Comparison of ENCODE assay signal across 6 cellular contexts in the genomic region with DNA sequence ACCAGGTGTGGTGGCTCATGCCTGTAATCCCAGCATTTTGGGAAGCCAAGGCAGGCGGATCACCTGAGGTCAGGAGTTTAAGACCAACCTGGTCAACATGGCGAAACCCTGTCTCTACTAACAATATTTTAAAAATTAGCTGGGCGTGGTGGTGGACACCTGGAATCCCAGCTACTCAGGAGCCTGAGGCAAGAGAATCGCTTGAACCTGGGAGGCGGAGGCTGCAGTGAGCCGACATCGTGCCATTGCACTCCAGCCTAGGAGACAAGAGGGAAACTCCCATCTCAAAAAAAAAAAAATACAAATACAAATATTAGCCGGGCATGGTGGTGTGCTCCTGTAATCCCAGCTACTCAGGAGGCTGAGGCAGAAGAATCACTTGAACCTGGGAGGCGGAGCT. TPM values are rescaled to one million over a fixed set of nuclear protein-coding genes. Genes with fewer than 3 reads are reported as not detected.
"Had no signal": no experiment of that assay in that cellular context is flagged by ENCODE, and none has a peak within 500 bp of the region (broad histone marks: within the 10 kb centered on the region; RNA-seq: fewer than 3 reads in every experiment).

No MANE protein-coding gene starts in this region.

RNA-seq across cellular contexts. Expression of a gene that starts 13.0 kb away (rescaled TPM):
- total RNA-seq: bronchial epithelial cell, osteoblast, T-helper 17 cell had no signal

RNA-seq across cellular contexts. Expression of a gene that starts 53.0 kb away (rescaled TPM):
- total RNA-seq: cerebellum, dermis blood vessel endothelial cell had no signal
- polyA plus RNA-seq: aorta had no signal
